In genomic region chr11:70834277-70834940, GRCh38 we compare ENCODE assay signal across 25 cellular contexts.
A peak's percentile ranks its signal among the peaks of the same experiment; 100 is the strongest.
DNase-seq lines count a peak whose midpoint lies in the region; ATAC-seq and TF ChIP-seq lines count a peak whose summit lies in the region.
"Had no signal": no experiment of that assay in that cellular context is flagged by ENCODE, and none has a peak within 500 bp of the region (broad histone marks: within the 10 kb centered on the region; RNA-seq: fewer than 3 reads in every experiment).

No MANE protein-coding gene starts in this region.

- no peak overlapping the region for H3K56ac ChIP-seq in mesendoderm (ENCODE audit: low read length)

- H3K27ac ChIP-seq in mesendoderm (ENCODE audit: low read depth, low read length): no peak overlapping the region
- H3K27ac ChIP-seq: colonic mucosa, lower lobe of right lung, SJSA1, thoracic aorta had no signal

- H3K36me3 ChIP-seq in H7 (replicated peaks; ENCODE audit: control insufficient read depth, insufficient read depth, low read length): no peaks in the 10 kb centered on the region
- H3K36me3 ChIP-seq in mesendoderm (ENCODE audit: control insufficient read depth, insufficient read depth, low read length): no peaks in the 10 kb centered on the region
- H3K36me3 ChIP-seq: colonic mucosa, lower lobe of right lung, SJSA1, thoracic aorta had no signal

- DNase-seq in H7 (peak; percentile 93), NCI-H1417 (lab: John Stamatoyannopoulos, UW) (peak; percentile 19 to 65 (median 62)), NCI-H69 (lab: John Stamatoyannopoulos, UW) (peak; percentile 10), mesendoderm (peak; percentile 6), GM10266 (ENCODE audit: extremely low spot score) (no peak), CD1c-positive myeloid dendritic cell (ENCODE audit: extremely low spot score) (no peak)
- no peak for DNase-seq in activated CD4-positive, alpha-beta T cell treated with anti-CD3 and anti-CD28 coated beads for 4 hours
- DNase-seq: activated CD4-positive, alpha-beta T cell treated with anti-CD3 and anti-CD28 coated beads, Interleukin-2, amount 10 ng/mL, durations not matched to agents 24 days and 14 days; activated CD8-positive, alpha-beta memory T cell treated with anti-CD3 and anti-CD28 coated beads, Interleukin-2, amount 10 ng/mL, durations not matched to agents 7 days and 5 days; colonic mucosa; effector memory CD8-positive, alpha-beta T cell; EL; HFFc6; hippocampal formation; lower lobe of right lung; NCI-H1694 treated with DMSO at 0.1 percent for 48 hours; NCI-H446 treated with DMSO at 0.1 percent for 48 hours; stimulated activated naive CD8-positive, alpha-beta T cell treated with anti-CD3 and anti-CD28 coated beads, Interleukin-15, Interleukin-2, amounts not matched to agents 100 U/mL and 50 U/mL, for 24 hours had no signal

- no peak overlapping the region for H4K8ac ChIP-seq in mesendoderm (ENCODE audit: low read depth, low read length)

- H3K9ac ChIP-seq in mesendoderm (ENCODE audit: low read length): no peak overlapping the region

- H3K4me2 ChIP-seq in mesendoderm (ENCODE audit: low read length): no peak overlapping the region

- WGBS in mesendoderm (ENCODE audit: extremely low coverage, insufficient coverage, low lambda C conversion rate): no CpG with 5 or more reads among the region's 14 CpGs

- no peak overlapping the region for H3K4ac ChIP-seq in mesendoderm (ENCODE audit: low read depth, low read length)

- no peak overlapping the region for H2BK120ac ChIP-seq in mesendoderm (ENCODE audit: low read depth, low read length)

- H2BK15ac ChIP-seq in mesendoderm (replicated peaks; ENCODE audit: low read depth): no peak overlapping the region

- no peak for TF ChIP-seq CTCF in GM10266 (IDR thresholded peaks at IDR 0.05; ENCODE audit: control insufficient read depth, insufficient read depth, low read depth, missing control alignments)

- no peak overlapping the region for H3K23ac ChIP-seq in mesendoderm (ENCODE audit: low read length)

- H2BK5ac ChIP-seq in mesendoderm (ENCODE audit: low read length): no peak overlapping the region

- H3K4me3 ChIP-seq in H7 (ENCODE audit: insufficient read depth, low read depth, low read length) (no peak overlapping the region), mesendoderm (ENCODE audit: low read length) (no peak overlapping the region)
- H3K4me3 ChIP-seq: colonic mucosa, lower lobe of right lung, mucosa of descending colon, SJSA1, thoracic aorta had no signal

- H3K79me2 ChIP-seq in mesendoderm (ENCODE audit: control insufficient read depth, insufficient read depth, low read length): no peaks in the 10 kb centered on the region

- H3K27me3 ChIP-seq in H7 (ENCODE audit: control insufficient read depth, insufficient read depth, low read length): no peaks in the 10 kb centered on the region
- H3K27me3 ChIP-seq in mesendoderm (ENCODE audit: insufficient read depth, low read length, poor library complexity): no peaks in the 10 kb centered on the region
- H3K27me3 ChIP-seq: colonic mucosa, SJSA1 had no signal

- H3K79me1 ChIP-seq in mesendoderm (ENCODE audit: low read length): no peaks in the 10 kb centered on the region

- H3K18ac ChIP-seq in mesendoderm (ENCODE audit: low read length): no peak overlapping the region

- H4K5ac ChIP-seq in mesendoderm (ENCODE audit: low read length): no peak overlapping the region

- H3K4me1 ChIP-seq in mesendoderm (ENCODE audit: control insufficient read depth, low read depth, low read length): no peaks in the 10 kb centered on the region
- H3K4me1 ChIP-seq: colonic mucosa, lower lobe of right lung had no signal

- ATAC-seq in GM18520 (IDR thresholded peaks at IDR 0.05; ENCODE audit: unreplicated experiment): no peak
- ATAC-seq: activated CD8-positive, alpha-beta memory T cell treated with anti-CD3 and anti-CD28 coated beads, Interleukin-2, amount 10 ng/mL, durations not matched to agents 7 days and 5 days; activated T-helper 17 cell treated with anti-CD3 and anti-CD28 coated beads, Interleukin-2, amount 50 U/mL, for 72 hours; effector memory CD8-positive, alpha-beta T cell; esophagus mucosa; mucosa of descending colon; sciatic nerve; stimulated activated naive CD8-positive, alpha-beta T cell treated with anti-CD3 and anti-CD28 coated beads, Interleukin-15, Interleukin-2, amounts not matched to agents 100 U/mL and 50 U/mL, for 24 hours had no signal

- H2AK5ac ChIP-seq in mesendoderm (ENCODE audit: low read length): no peak overlapping the region

Comparison
In these comparisons a context has a peak if more than half of its experiments do, and no peak if none do; other contexts are left out.
1. DNase-seq: peak in H7 (single experiment), NCI-H1417 (3 of 3), NCI-H69 (single experiment) and mesendoderm (single experiment); none in GM10266 (single experiment), CD1c-positive myeloid dendritic cell (single experiment) and activated CD4-positive, alpha-beta T cell treated with anti-CD3 and anti-CD28 coated beads for 4 hours (0 of 2).